In genomic region chr4:101806914-101807313, GRCh38 we compare ENCODE assay signal across 7 cellular contexts. TPM values are rescaled to one million over a fixed set of nuclear protein-coding genes. Genes with fewer than 3 reads are reported as not detected.
DNase-seq lines count a peak whose midpoint lies in the region; ATAC-seq and TF ChIP-seq lines count a peak whose summit lies in the region.

No MANE protein-coding gene starts in this region.

- no peaks in the 10 kb centered on the region for H3K9me2 ChIP-seq in OCI-LY1 (ENCODE audit: low read depth, low read length)

- intact Hi-C loops in esophagus muscularis mucosa (cut with DNase I): no loop called here

- TF ChIP-seq POLR2A in esophagus muscularis mucosa (IDR thresholded peaks at IDR 0.05; ENCODE audit: low read depth): no peak

- no peak overlapping the region for H2AFZ ChIP-seq in OCI-LY1 (ENCODE audit: low read length)

- TF ChIP-seq EP300 in esophagus muscularis mucosa (IDR thresholded peaks at IDR 0.05): no peak

- H3K27me3 ChIP-seq in OCI-LY1 (ENCODE audit: insufficient read depth, low read length) (no peaks in the 10 kb centered on the region), esophagus muscularis mucosa (no peaks in the 10 kb centered on the region)

- DNase-seq in renal cortical epithelial cell (ENCODE audit: low read depth): peak; percentile 91
- no peak for DNase-seq in glutamatergic neuron
- no peak for DNase-seq in esophagus muscularis mucosa (ENCODE audit: extremely low spot score)
- DNase-seq in epidermal melanocyte (ENCODE audit: insufficient read length, low spot score): no peak

- H3K36me3 Mint-ChIP-seq in glutamatergic neuron (ENCODE audit: unreplicated experiment): no peaks in the 10 kb centered on the region

- ATAC-seq in GM19043 (IDR thresholded peaks at IDR 0.05; ENCODE audit: low read depth, unreplicated experiment) (peak; percentile 97), HG02938 (IDR thresholded peaks at IDR 0.05; ENCODE audit: unreplicated experiment) (peak; percentile 99)

- H3K4me3 Mint-ChIP-seq in glutamatergic neuron (ENCODE audit: unreplicated experiment): no peak overlapping the region

- peak overlapping the region; percentile 68 for H3K9ac ChIP-seq in OCI-LY1 (ENCODE audit: low read length)

- peaks cover 5% of the 10 kb centered on the region; the same call in 1 of the 2 replicates for H3F3A ChIP-seq in OCI-LY1 (ENCODE audit: insufficient read depth, low read length)

- no peaks in the 10 kb centered on the region for H3K79me2 ChIP-seq in OCI-LY1 (ENCODE audit: insufficient read depth, low read length)

- H3K4me3 ChIP-seq in OCI-LY1 (ENCODE audit: low read depth, low read length, poor library complexity, severe bottlenecking) (peak overlapping the region; percentile 46), esophagus muscularis mucosa (no peak overlapping the region)

- no peaks in the 10 kb centered on the region for H3K9me3 Mint-ChIP-seq in glutamatergic neuron (ENCODE audit: unreplicated experiment)

- no peaks in the 10 kb centered on the region for H3K36me3 ChIP-seq in OCI-LY1 (ENCODE audit: insufficient read depth, low read length)
- no peaks in the 10 kb centered on the region for H3K36me3 ChIP-seq in esophagus muscularis mucosa

- H3K27ac ChIP-seq in OCI-LY1 (ENCODE audit: low read depth, low read length, poor library complexity, severe bottlenecking) (peak overlapping the region; percentile 99), esophagus muscularis mucosa (replicated peaks in 1 of 4) (no peak overlapping the region)

- no peaks in the 10 kb centered on the region for H3K9me3 ChIP-seq in OCI-LY1 (ENCODE audit: low read length)
- no peaks in the 10 kb centered on the region for H3K9me3 ChIP-seq in esophagus muscularis mucosa

- H3K27ac Mint-ChIP-seq in glutamatergic neuron (ENCODE audit: unreplicated experiment): no peak overlapping the region

- H3K27me3 Mint-ChIP-seq in glutamatergic neuron (ENCODE audit: unreplicated experiment): no peaks in the 10 kb centered on the region

- H3K4me2 ChIP-seq in OCI-LY1 (ENCODE audit: low read length): peak overlapping the region; percentile 75

- TF ChIP-seq CTCF in OCI-LY1 (IDR thresholded peaks at IDR 0.05; ENCODE audit: low read length) (peak; percentile 14; the same call in 1 of the 2 replicates), glutamatergic neuron (IDR thresholded peaks at IDR 0.05; ENCODE audit: partially characterized antibody, unreplicated experiment) (no peak), esophagus muscularis mucosa (IDR thresholded peaks at IDR 0.05) (no peak)

- H3K4me1 ChIP-seq in OCI-LY1 (ENCODE audit: insufficient read depth, low read length, severe bottlenecking) (peaks cover 83% of the 10 kb centered on the region), esophagus muscularis mucosa (peaks cover 0 to 4% (median 0%) of the 10 kb centered on the region in 4 donors)

- no peaks in the 10 kb centered on the region for H4K20me1 ChIP-seq in OCI-LY1 (ENCODE audit: insufficient read depth, low read length)

- WGBS in esophagus muscularis mucosa: 69% methylated on average over 2 of the region's 2 CpGs

- peaks cover 5% of the 10 kb centered on the region for H3K4me1 Mint-ChIP-seq in glutamatergic neuron (ENCODE audit: low read depth, unreplicated experiment)

RNA-seq across cellular contexts. Expression of gene BANK1, which starts 16.4 kb away (rescaled TPM):
- 1.0 and 1.9 TPM in 2 replicates for total RNA-seq in renal cortical epithelial cell
- not detected for total RNA-seq in glutamatergic neuron (ENCODE audit: unreplicated experiment)
- 1 to 10 TPM in 2 of 4 donors, under 1 TPM in 2; 0.45 to 2.7 (median 0.96) TPM for total RNA-seq in esophagus muscularis mucosa
